In the genomic region with DNA sequence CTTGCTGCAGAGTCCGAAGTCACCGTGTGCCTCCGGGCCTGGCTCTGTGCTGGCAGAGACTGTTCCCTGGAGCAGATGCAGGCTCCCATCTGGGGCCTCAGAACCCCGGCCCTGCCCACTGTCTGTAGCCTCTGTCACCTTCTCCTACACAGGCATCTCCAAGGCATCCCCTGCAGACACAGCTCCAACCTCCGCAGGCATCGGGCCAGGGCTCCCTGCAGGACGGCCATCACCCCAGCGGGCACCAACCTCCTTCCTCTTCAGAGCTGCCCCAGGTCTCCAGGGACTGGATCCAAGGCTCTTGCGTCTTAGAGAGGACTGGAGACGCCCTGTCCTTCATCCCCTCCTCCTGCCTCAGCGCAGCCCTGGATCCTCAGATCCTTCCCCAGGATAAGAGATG, we compare ENCODE assay signal across 26 cellular contexts.
"Had no signal": no experiment of that assay in that cellular context is flagged by ENCODE, and none has a peak within 500 bp of the region (broad histone marks: within the 10 kb centered on the region; RNA-seq: fewer than 3 reads in every experiment).

No MANE protein-coding gene starts in this region.

- H3K4me1 Mint-ChIP-seq: activated CD4-positive, alpha-beta T cell treated with anti-CD3 and anti-CD28 coated beads, Interleukin-2, amount 10 ng/mL, durations not matched to agents 7 days and 5 days; activated naive CD8-positive, alpha-beta T cell treated with anti-CD3 and anti-CD28 coated beads, Interleukin-2, amount 50 U/mL, for 24 hours; brain; central memory CD8-positive, alpha-beta T cell had no signal

- H3K36me3 ChIP-seq: Peyer's patch, SJCRH30 had no signal

- H3K9me3 ChIP-seq: Peyer's patch, SJCRH30, SK-N-SH had no signal

- H3K9me3 Mint-ChIP-seq: activated CD4-positive, alpha-beta memory T cell treated with anti-CD3 and anti-CD28 coated beads for 36 hours; activated CD4-positive, alpha-beta T cell treated with anti-CD3 and anti-CD28 coated beads, Interleukin-2, amount 10 ng/mL, durations not matched to agents 7 days and 5 days; activated naive CD4-positive, alpha-beta T cell treated with anti-CD3 and anti-CD28 coated beads, Interleukin-2, amount 50 U/mL, for 72 hours; activated naive CD8-positive, alpha-beta T cell treated with anti-CD3 and anti-CD28 coated beads, Interleukin-2, amount 50 U/mL, for 24 hours; activated T-cell treated with anti-CD3 and anti-CD28 coated beads, Interleukin-2, amount 50 U/mL, for 4 hours; central memory CD8-positive, alpha-beta T cell had no signal

- ATAC-seq: activated naive CD4-positive, alpha-beta T cell treated with anti-CD3 and anti-CD28 coated beads, Interleukin-2, amount 50 U/mL, for 72 hours; activated naive CD8-positive, alpha-beta T cell treated with anti-CD3 and anti-CD28 coated beads, Interleukin-2, amount 50 U/mL, for 24 hours; activated T-cell treated with anti-CD3 and anti-CD28 coated beads, Interleukin-2, amount 50 U/mL, for 4 hours had no signal

- H3K27ac Mint-ChIP-seq: activated CD4-positive, alpha-beta memory T cell treated with anti-CD3 and anti-CD28 coated beads for 36 hours; activated CD4-positive, alpha-beta T cell treated with anti-CD3 and anti-CD28 coated beads, Interleukin-2, amount 10 ng/mL, durations not matched to agents 7 days and 5 days; activated naive CD4-positive, alpha-beta T cell treated with anti-CD3 and anti-CD28 coated beads, Interleukin-2, amount 50 U/mL, for 72 hours; activated naive CD8-positive, alpha-beta T cell treated with anti-CD3 and anti-CD28 coated beads, Interleukin-2, amount 50 U/mL, for 24 hours had no signal

- H3K36me3 Mint-ChIP-seq: activated CD4-positive, alpha-beta memory T cell treated with anti-CD3 and anti-CD28 coated beads for 36 hours; activated naive CD4-positive, alpha-beta T cell treated with anti-CD3 and anti-CD28 coated beads, Interleukin-2, amount 50 U/mL, for 72 hours; brain had no signal

- H3K4me1 ChIP-seq: SJCRH30 had no signal

- H3K9ac ChIP-seq: SK-N-SH had no signal

- FAIRE-seq: astrocyte, K562 had no signal

- DNase-seq: activated CD4-positive, alpha-beta memory T cell treated with anti-CD3 and anti-CD28 coated beads for 36 hours; activated CD4-positive, alpha-beta T cell treated with anti-CD3 and anti-CD28 coated beads, Interleukin-2, amount 10 ng/mL, durations not matched to agents 7 days and 5 days; activated CD4-positive, CD25-positive, alpha-beta regulatory T cell; activated CD8-positive, alpha-beta memory T cell treated with anti-CD3 and anti-CD28 coated beads for 24 hours; activated effector memory CD4-positive, alpha-beta T cell treated with anti-CD3 and anti-CD28 coated beads, Interleukin-2, amount 50 U/mL, for 16 hours; activated naive CD4-positive, alpha-beta T cell treated with Interleukin-2 at 50 U/mL for 16 hours; activated naive CD8-positive, alpha-beta T cell treated with anti-CD3 and anti-CD28 coated beads, Interleukin-2, amount 50 U/mL, for 24 hours; activated T-cell treated with anti-CD3 and anti-CD28 coated beads, Interleukin-2, amount 50 U/mL, for 4 hours; amygdala; Karpas-422; NCI-H1092; NCI-H1930; NK-92 treated with Interleukin-12 subunit alpha and Interleukin-12 subunit beta, amount 100 ng/mL, for 24 hours; OCI-M1; Peyer's patch; Right ventricle myocardium superior; SJCRH30; SK-N-SH; T-helper 1 cell had no signal

- H3K27me3 Mint-ChIP-seq: activated CD4-positive, alpha-beta T cell treated with anti-CD3 and anti-CD28 coated beads, Interleukin-2, amount 10 ng/mL, durations not matched to agents 7 days and 5 days; activated naive CD8-positive, alpha-beta T cell treated with anti-CD3 and anti-CD28 coated beads, Interleukin-2, amount 50 U/mL, for 24 hours had no signal

- H3K4me3 ChIP-seq: K562, Peyer's patch, SJCRH30 had no signal

- H3K27me3 ChIP-seq: Peyer's patch had no signal

- H3K4me2 ChIP-seq: SK-N-SH had no signal

- H3K27ac ChIP-seq: Peyer's patch, RWPE1, SJCRH30, VCaP had no signal

- H3K4me3 Mint-ChIP-seq: activated CD4-positive, alpha-beta memory T cell treated with anti-CD3 and anti-CD28 coated beads for 36 hours; activated CD4-positive, alpha-beta T cell treated with anti-CD3 and anti-CD28 coated beads, Interleukin-2, amount 10 ng/mL, durations not matched to agents 7 days and 5 days; activated naive CD8-positive, alpha-beta T cell treated with anti-CD3 and anti-CD28 coated beads, Interleukin-2, amount 50 U/mL, for 24 hours; activated T-cell treated with anti-CD3 and anti-CD28 coated beads, Interleukin-2, amount 50 U/mL, for 4 hours; brain; central memory CD8-positive, alpha-beta T cell had no signal
